In genomic region chr5:73354406-73354805, GRCh38 we compare ENCODE assay signal across 13 cellular contexts.
DNase-seq lines count a peak whose midpoint lies in the region; ATAC-seq, FAIRE-seq and TF ChIP-seq lines count a peak whose summit lies in the region.
"Had no signal": no experiment of that assay in that cellular context is flagged by ENCODE, and none has a peak within 500 bp of the region (broad histone marks: within the 10 kb centered on the region; RNA-seq: fewer than 3 reads in every experiment).

No MANE protein-coding gene starts in this region.

- DNase-seq in EH (ENCODE audit: low read depth) (peak; percentile 58), IMR-90 (peak; percentile 67), endothelial cell of umbilical vein (ENCODE audit: low read depth, low spot score) (no peak), smooth muscle cell (lab: John Stamatoyannopoulos, UW; ENCODE audit: unreplicated experiment) (no peak), lower lobe of right lung (no peak), foreskin keratinocyte (no peak), Kasumi-1 (lab: John Stamatoyannopoulos, UW) (no peak)
- DNase-seq: Caco-2; CD8-positive, alpha-beta T cell; DMS53 had no signal

- H3F3A ChIP-seq in smooth muscle cell (ENCODE audit: low read depth), result no peaks in the 10 kb centered on the region

- H4K20me1 ChIP-seq in IMR-90 (ENCODE audit: insufficient read depth, low read length), result no peaks in the 10 kb centered on the region
- H4K20me1 ChIP-seq in endothelial cell of umbilical vein (replicated peaks; ENCODE audit: control insufficient read depth, extremely low read depth, insufficient read depth, low read length), result no peaks in the 10 kb centered on the region
- no peaks in the 10 kb centered on the region for H4K20me1 ChIP-seq in smooth muscle cell (ENCODE audit: low read depth)

- H3K9me1 ChIP-seq in IMR-90 (ENCODE audit: insufficient read depth, low read length) (no peaks in the 10 kb centered on the region), endothelial cell of umbilical vein (replicated peaks; ENCODE audit: control insufficient read depth, extremely low read depth, insufficient read depth, low read length) (no peaks in the 10 kb centered on the region)

- ATAC-seq in IMR-90 (ENCODE audit: low read depth) (peak; percentile 64), lower lobe of right lung (no peak), foreskin keratinocyte (no peak)
- ATAC-seq: CD8-positive, alpha-beta T cell; HCT116 had no signal

- no peak overlapping the region for H2BK15ac ChIP-seq in IMR-90 (ENCODE audit: low read depth, low read length)

- H3K36me3 ChIP-seq in IMR-90 (ENCODE audit: control insufficient read depth, insufficient read depth, low read length), result no peaks in the 10 kb centered on the region
- H3K36me3 ChIP-seq in endothelial cell of umbilical vein (ENCODE audit: control insufficient read depth in 2 of 2, extremely low read depth in 1 of 2, insufficient read depth in 2 of 2, low read length in 2 of 2), result no peaks in the 10 kb centered on the region
- H3K36me3 ChIP-seq in smooth muscle cell (ENCODE audit: low read depth), result no peaks in the 10 kb centered on the region
- H3K36me3 ChIP-seq in lower lobe of right lung, result no peaks in the 10 kb centered on the region

- no peak overlapping the region for H2BK20ac ChIP-seq in IMR-90 (ENCODE audit: low read depth, low read length)

- H3K79me2 ChIP-seq in endothelial cell of umbilical vein (ENCODE audit: control insufficient read depth, insufficient read depth, low read length), result no peaks in the 10 kb centered on the region
- no peaks in the 10 kb centered on the region for H3K79me2 ChIP-seq in smooth muscle cell (ENCODE audit: low read depth)

- H3K4me2 ChIP-seq in IMR-90 (ENCODE audit: low read depth, low read length), result peak overlapping the region; percentile 7; the same call in 1 of the 2 replicates
- no peak overlapping the region for H3K4me2 ChIP-seq in endothelial cell of umbilical vein (ENCODE audit: insufficient read depth, low read length)
- H3K4me2 ChIP-seq in smooth muscle cell, result peak overlapping the region; percentile 43

- H3K27ac ChIP-seq in IMR-90 (ENCODE audit: insufficient read depth, low read length), result no peak overlapping the region
- no peak overlapping the region for H3K27ac ChIP-seq in endothelial cell of umbilical vein (ENCODE audit: insufficient read depth, low read depth, low read length)
- H3K27ac ChIP-seq in smooth muscle cell (ENCODE audit: low read depth), result no peak overlapping the region
- no peak overlapping the region for H3K27ac ChIP-seq in lower lobe of right lung
- no peak overlapping the region for H3K27ac ChIP-seq in foreskin keratinocyte

- no peak for TF ChIP-seq RAD21 in IMR-90 (IDR thresholded peaks at IDR 0.05; ENCODE audit: low read length)

- in situ Hi-C loops in IMR-90 (cut with MboI; ENCODE audit: low sequenced_read_pairs), result no loop called here

- 0 out of 2 replicates have a peak, but pooled peaks cover 1% of the 10 kb centered on the region for H3K9me3 ChIP-seq in IMR-90 (ENCODE audit: control insufficient read depth, insufficient read depth, low read length)
- H3K9me3 ChIP-seq in endothelial cell of umbilical vein (replicated peaks; ENCODE audit: control insufficient read depth, insufficient read depth, low read length), result no peaks in the 10 kb centered on the region
- H3K9me3 ChIP-seq in smooth muscle cell (replicated peaks; ENCODE audit: low read depth), result no peaks in the 10 kb centered on the region
- H3K9me3 ChIP-seq in lower lobe of right lung, result peaks cover 8% of the 10 kb centered on the region

- peaks cover 2% of the 10 kb centered on the region; the same call in 1 of the 2 replicates for H3K4me1 ChIP-seq in IMR-90 (ENCODE audit: control insufficient read depth, insufficient read depth, low read length)
- H3K4me1 ChIP-seq in endothelial cell of umbilical vein (ENCODE audit: control insufficient read depth, extremely low read depth, insufficient read depth, low read length), result no peaks in the 10 kb centered on the region
- peaks cover 6% of the 10 kb centered on the region for H3K4me1 ChIP-seq in smooth muscle cell (ENCODE audit: low read depth)
- H3K4me1 ChIP-seq in lower lobe of right lung, result no peaks in the 10 kb centered on the region
- H3K4me1 ChIP-seq in foreskin keratinocyte, result no peaks in the 10 kb centered on the region
- H3K4me1 ChIP-seq: Caco-2 had no signal

- H4K91ac ChIP-seq in IMR-90 (ENCODE audit: insufficient read depth, low read depth, low read length), result no peak overlapping the region

- no CpG with 5 or more reads among the region's 2 CpGs for WGBS in IMR-90 (ENCODE audit: extremely low coverage in 2 of 2, insufficient read length in 1 of 2), 2 experiments
- WGBS in smooth muscle cell (ENCODE audit: low lambda C conversion rate), result 67% methylated on average over 2 of the region's 2 CpGs

- H4K8ac ChIP-seq in IMR-90 (ENCODE audit: low read depth in 2 of 2, low read length in 2 of 2), result no peak overlapping the region

- no peak overlapping the region for H3K9ac ChIP-seq in IMR-90 (ENCODE audit: low read depth, low read length)
- no peak overlapping the region for H3K9ac ChIP-seq in endothelial cell of umbilical vein (replicated peaks; ENCODE audit: extremely low read depth, insufficient read depth, low read length)
- no peak overlapping the region for H3K9ac ChIP-seq in smooth muscle cell (ENCODE audit: low read depth)

- no peak overlapping the region for H2BK5ac ChIP-seq in IMR-90 (ENCODE audit: low read depth, low read length, poor library complexity, severe bottlenecking)

- dilution Hi-C loops in IMR-90 (cut with HindIII; ENCODE audit: low sequenced_read_pairs, unreplicated experiment), result no loop called here
- dilution Hi-C loops in endothelial cell of umbilical vein (cut with MboI; ENCODE audit: extremely low pct_ligation_motif_present, low sequenced_read_pairs), result no loop called here

- CTCF ChIA-PET in IMR-90 (lab: Yijun Ruan, JAX) (interaction anchor here (0.6 to 1.7 kb wide), 2 partner anchors 10 to 94 kb away, joined by 3 to 4 read pairs; partner anchors contain the start of gene FOXD1), endothelial cell of umbilical vein (lab: Charles Lee) (interaction anchor here (0.6 to 3.3 kb wide), 7 partner anchors 9 to 1569 kb away, joined by 3 to 17 read pairs (median 3); no protein-coding TSS in a partner anchor)

- intact Hi-C loops in IMR-90 (cut with micrococcal nuclease) (no loop called here), endothelial cell of umbilical vein (cut with micrococcal nuclease) (no loop called here), lower lobe of right lung (cut with DNase I) (no loop called here)

- no peak overlapping the region for H3K18ac ChIP-seq in IMR-90 (ENCODE audit: low read depth, low read length)

- no peak overlapping the region for H2AK9ac ChIP-seq in IMR-90 (replicated peaks; ENCODE audit: low read depth, low read length, poor library complexity)

- TF ChIP-seq CTCF in IMR-90 (conservative IDR thresholded peaks at IDR 0.05; ENCODE audit: low read depth, low read length) (no peak), endothelial cell of umbilical vein (IDR thresholded peaks at IDR 0.05; ENCODE audit: extremely low read depth in 1 of 2, insufficient read depth in 1 of 2, low read depth in 1 of 2, low read length in 2 of 2) (no peak), smooth muscle cell (IDR thresholded peaks at IDR 0.05; ENCODE audit: borderline replicate concordance, insufficient read depth, poor library complexity, severe bottlenecking) (no peak), lower lobe of right lung (IDR thresholded peaks at IDR 0.05) (no peak), foreskin keratinocyte (conservative IDR thresholded peaks at IDR 0.05) (no peak)

- TF ChIP-seq POLR2A in IMR-90 (IDR thresholded peaks at IDR 0.05; ENCODE audit: low read depth, low read length) (no peak), endothelial cell of umbilical vein (IDR thresholded peaks at IDR 0.05; ENCODE audit: low read depth, low read length) (no peak)

- no peak overlapping the region; the same call in 1 of the 2 replicates for H3K14ac ChIP-seq in IMR-90 (replicated peaks; ENCODE audit: low read depth, low read length)

- BruUV-seq in IMR-90 (replicated peaks; lab: Mats Ljungman, UMichigan) (no TSS peak), endothelial cell of umbilical vein (replicated peaks; lab: Mats Ljungman, UMichigan) (no TSS peak)

- H3K4me3 ChIP-seq in IMR-90 (ENCODE audit: insufficient read depth, low read depth, low read length), result no peak overlapping the region
- H3K4me3 ChIP-seq in endothelial cell of umbilical vein (replicated peaks in 1 of 3; ENCODE audit: insufficient read depth in 1 of 3, low read depth in 1 of 3, low read length in 3 of 3), result no peak overlapping the region
- H3K4me3 ChIP-seq in smooth muscle cell, result no peak overlapping the region
- no peak overlapping the region for H3K4me3 ChIP-seq in lower lobe of right lung

- 0 out of 2 replicates have a peak overlapping the region, but pooled peaks have one; percentile 4 for H3K23ac ChIP-seq in IMR-90 (ENCODE audit: low read depth, low read length)

- H3K4ac ChIP-seq in IMR-90 (ENCODE audit: low read depth, low read length), result no peak overlapping the region

- no peak overlapping the region for H2BK120ac ChIP-seq in IMR-90 (ENCODE audit: low read depth, low read length)

- H2AFZ ChIP-seq in IMR-90 (replicated peaks; ENCODE audit: low read length, poor library complexity), result no peak overlapping the region
- no peak overlapping the region for H2AFZ ChIP-seq in endothelial cell of umbilical vein (ENCODE audit: low read depth, low read length)
- H2AFZ ChIP-seq in smooth muscle cell (ENCODE audit: low read depth), result no peak overlapping the region

- H3K27me3 ChIP-seq in IMR-90 (ENCODE audit: control insufficient read depth, insufficient read depth, low read length) (0 out of 2 replicates have a peak, but pooled peaks cover 3% of the 10 kb centered on the region), endothelial cell of umbilical vein (ENCODE audit: control insufficient read depth in 2 of 2, insufficient read depth in 2 of 2, low read length in 2 of 2) (peaks cover 46 to 74% of the 10 kb centered on the region in 2 experiments), smooth muscle cell (ENCODE audit: low read depth) (no peaks in the 10 kb centered on the region), lower lobe of right lung (ENCODE audit: low read depth) (peaks cover 18% of the 10 kb centered on the region), foreskin keratinocyte (no peaks in the 10 kb centered on the region)

- POLR2A ChIA-PET in IMR-90 (lab: Charles Lee; ENCODE audit: unreplicated experiment), result no interaction called here
- POLR2A ChIA-PET in endothelial cell of umbilical vein (lab: Charles Lee), result no interaction called here

- H4K5ac ChIP-seq in IMR-90 (ENCODE audit: low read depth, low read length), result no peak overlapping the region

- H3K56ac ChIP-seq in IMR-90 (ENCODE audit: extremely low read depth, insufficient read depth, low read length), result no peak overlapping the region

- no peak overlapping the region for H2AK5ac ChIP-seq in IMR-90 (ENCODE audit: low read depth, low read length)

- H3K79me1 ChIP-seq in IMR-90 (ENCODE audit: low read depth in 1 of 2, low read length in 2 of 2), result no peaks in the 10 kb centered on the region

- no peak for FAIRE-seq in endothelial cell of umbilical vein (lab: Jason Lieb, UNC)
- FAIRE-seq: A204.1, H54 had no signal

TF ChIP-seq in IMR-90, 13 proteins besides CTCF, POLR2A, EP300 and RAD21 (continues in another document):
- TF ChIP-seq CEBPB (IDR thresholded peaks at IDR 0.05; ENCODE audit: low read depth, low read length), result no peak

Comparison
In these comparisons a context has a peak if more than half of its experiments do, and no peak if none do; other contexts are left out.
1. DNase-seq: peak in EH (single experiment) and IMR-90 (single experiment); none in endothelial cell of umbilical vein (single experiment), smooth muscle cell (single experiment), lower lobe of right lung (single experiment), foreskin keratinocyte (0 of 2) and Kasumi-1 (0 of 2).